Comparison of ENCODE assay signal across 2 cellular contexts in the genomic region with DNA sequence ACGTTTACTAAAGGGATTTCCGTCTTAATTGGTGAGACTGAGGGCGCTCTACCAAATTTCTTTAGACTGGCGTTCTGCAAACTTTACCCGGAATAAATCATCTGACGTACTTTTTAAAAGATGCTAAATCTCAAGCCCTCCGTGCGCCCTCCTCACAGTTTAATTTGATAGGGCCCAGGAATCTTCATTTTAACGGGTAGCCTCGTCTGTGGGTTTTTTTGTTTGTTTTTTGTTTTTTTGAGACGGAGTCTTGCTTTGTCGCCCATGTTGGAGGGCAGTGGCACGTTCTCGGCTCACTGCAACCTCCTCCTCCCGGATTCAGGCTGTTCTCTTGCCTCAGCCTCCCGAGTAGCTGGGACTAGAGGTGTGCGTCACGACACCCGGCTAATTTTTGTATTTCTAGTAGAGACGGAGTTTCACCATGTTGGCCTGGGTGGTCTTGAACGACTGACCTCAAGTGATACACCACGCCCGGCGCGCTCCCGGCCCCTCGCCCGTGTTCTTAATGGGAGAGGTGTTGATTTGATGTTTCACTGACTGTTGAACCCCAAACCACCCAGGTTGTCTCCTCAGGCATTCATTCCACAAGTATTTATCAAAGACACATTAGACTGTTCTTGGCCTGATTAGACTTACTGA.
TF ChIP-seq lines count a peak whose summit lies in the region.

No MANE protein-coding gene starts in this region.

TF ChIP-seq in SK-N-SH, 30 proteins besides CTCF, POLR2A, EP300 and RAD21 (continued from another document):
- TF ChIP-seq, protein P1, sequence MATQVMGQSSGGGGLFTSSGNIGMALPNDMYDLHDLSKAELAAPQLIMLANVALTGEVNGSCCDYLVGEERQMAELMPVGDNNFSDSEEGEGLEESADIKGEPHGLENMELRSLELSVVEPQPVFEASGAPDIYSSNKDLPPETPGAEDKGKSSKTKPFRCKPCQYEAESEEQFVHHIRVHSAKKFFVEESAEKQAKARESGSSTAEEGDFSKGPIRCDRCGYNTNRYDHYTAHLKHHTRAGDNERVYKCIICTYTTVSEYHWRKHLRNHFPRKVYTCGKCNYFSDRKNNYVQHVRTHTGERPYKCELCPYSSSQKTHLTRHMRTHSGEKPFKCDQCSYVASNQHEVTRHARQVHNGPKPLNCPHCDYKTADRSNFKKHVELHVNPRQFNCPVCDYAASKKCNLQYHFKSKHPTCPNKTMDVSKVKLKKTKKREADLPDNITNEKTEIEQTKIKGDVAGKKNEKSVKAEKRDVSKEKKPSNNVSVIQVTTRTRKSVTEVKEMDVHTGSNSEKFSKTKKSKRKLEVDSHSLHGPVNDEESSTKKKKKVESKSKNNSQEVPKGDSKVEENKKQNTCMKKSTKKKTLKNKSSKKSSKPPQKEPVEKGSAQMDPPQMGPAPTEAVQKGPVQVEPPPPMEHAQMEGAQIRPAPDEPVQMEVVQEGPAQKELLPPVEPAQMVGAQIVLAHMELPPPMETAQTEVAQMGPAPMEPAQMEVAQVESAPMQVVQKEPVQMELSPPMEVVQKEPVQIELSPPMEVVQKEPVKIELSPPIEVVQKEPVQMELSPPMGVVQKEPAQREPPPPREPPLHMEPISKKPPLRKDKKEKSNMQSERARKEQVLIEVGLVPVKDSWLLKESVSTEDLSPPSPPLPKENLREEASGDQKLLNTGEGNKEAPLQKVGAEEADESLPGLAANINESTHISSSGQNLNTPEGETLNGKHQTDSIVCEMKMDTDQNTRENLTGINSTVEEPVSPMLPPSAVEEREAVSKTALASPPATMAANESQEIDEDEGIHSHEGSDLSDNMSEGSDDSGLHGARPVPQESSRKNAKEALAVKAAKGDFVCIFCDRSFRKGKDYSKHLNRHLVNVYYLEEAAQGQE (IDR thresholded peaks at IDR 0.05; ENCODE audit: low read depth, low read length), result no peak
- TF ChIP-seq NFIC (IDR thresholded peaks at IDR 0.05; ENCODE audit: borderline replicate concordance) (no peak), YY1 (IDR thresholded peaks at IDR 0.05; ENCODE audit: low read depth) (no peak)
- TF ChIP-seq, protein P2, sequence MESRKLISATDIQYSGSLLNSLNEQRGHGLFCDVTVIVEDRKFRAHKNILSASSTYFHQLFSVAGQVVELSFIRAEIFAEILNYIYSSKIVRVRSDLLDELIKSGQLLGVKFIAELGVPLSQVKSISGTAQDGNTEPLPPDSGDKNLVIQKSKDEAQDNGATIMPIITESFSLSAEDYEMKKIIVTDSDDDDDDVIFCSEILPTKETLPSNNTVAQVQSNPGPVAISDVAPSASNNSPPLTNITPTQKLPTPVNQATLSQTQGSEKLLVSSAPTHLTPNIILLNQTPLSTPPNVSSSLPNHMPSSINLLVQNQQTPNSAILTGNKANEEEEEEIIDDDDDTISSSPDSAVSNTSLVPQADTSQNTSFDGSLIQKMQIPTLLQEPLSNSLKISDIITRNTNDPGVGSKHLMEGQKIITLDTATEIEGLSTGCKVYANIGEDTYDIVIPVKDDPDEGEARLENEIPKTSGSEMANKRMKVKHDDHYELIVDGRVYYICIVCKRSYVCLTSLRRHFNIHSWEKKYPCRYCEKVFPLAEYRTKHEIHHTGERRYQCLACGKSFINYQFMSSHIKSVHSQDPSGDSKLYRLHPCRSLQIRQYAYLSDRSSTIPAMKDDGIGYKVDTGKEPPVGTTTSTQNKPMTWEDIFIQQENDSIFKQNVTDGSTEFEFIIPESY (IDR thresholded peaks at IDR 0.05; ENCODE audit: borderline replicate concordance, low read depth), result no peak

TF ChIP-seq in SK-N-SH treated with all-trans-retinoic acid at 6 μM for 48 hours, 23 proteins besides CTCF, POLR2A, EP300 and RAD21 (continued from another document):
- TF ChIP-seq, protein P3, sequence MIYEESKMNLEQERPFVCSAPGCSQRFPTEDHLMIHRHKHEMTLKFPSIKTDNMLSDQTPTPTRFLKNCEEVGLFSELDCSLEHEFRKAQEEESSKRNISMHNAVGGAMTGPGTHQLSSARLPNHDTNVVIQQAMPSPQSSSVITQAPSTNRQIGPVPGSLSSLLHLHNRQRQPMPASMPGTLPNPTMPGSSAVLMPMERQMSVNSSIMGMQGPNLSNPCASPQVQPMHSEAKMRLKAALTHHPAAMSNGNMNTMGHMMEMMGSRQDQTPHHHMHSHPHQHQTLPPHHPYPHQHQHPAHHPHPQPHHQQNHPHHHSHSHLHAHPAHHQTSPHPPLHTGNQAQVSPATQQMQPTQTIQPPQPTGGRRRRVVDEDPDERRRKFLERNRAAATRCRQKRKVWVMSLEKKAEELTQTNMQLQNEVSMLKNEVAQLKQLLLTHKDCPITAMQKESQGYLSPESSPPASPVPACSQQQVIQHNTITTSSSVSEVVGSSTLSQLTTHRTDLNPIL (CRISPR knock-in tag; IDR thresholded peaks at IDR 0.05; ENCODE audit: low read depth), result no peak
- no peak for TF ChIP-seq TCF4 (CRISPR knock-in tag; IDR thresholded peaks at IDR 0.05; ENCODE audit: borderline replicate concordance)
